ENCODE assay signal across 1 cellular context in genomic region chr22:20014526-20015186, GRCh38.
TF ChIP-seq lines count a peak whose summit lies in the region.

No MANE protein-coding gene starts in this region.

TF ChIP-seq in IMR-90, 13 proteins besides CTCF, POLR2A, EP300 and RAD21:
- TF ChIP-seq MAFK (IDR thresholded peaks at IDR 0.05; ENCODE audit: low read depth, low read length): no peak
- TF ChIP-seq MXI1 (IDR thresholded peaks at IDR 0.05; ENCODE audit: borderline replicate concordance, low read depth, low read length): no peak
- TF ChIP-seq SMC3 (IDR thresholded peaks at IDR 0.05; ENCODE audit: low read depth, low read length): no peak
- no peak for TF ChIP-seq FOS (IDR thresholded peaks at IDR 0.05; ENCODE audit: low read depth, low read length)
- TF ChIP-seq USF2 (IDR thresholded peaks at IDR 0.05; ENCODE audit: low read depth, low read length): no peak
- TF ChIP-seq CEBPB (IDR thresholded peaks at IDR 0.05; ENCODE audit: low read depth, low read length): no peak
- no peak for TF ChIP-seq BHLHE40 (IDR thresholded peaks at IDR 0.05; ENCODE audit: low read depth, low read length)
- TF ChIP-seq CHD1 (IDR thresholded peaks at IDR 0.05; ENCODE audit: low read depth, low read length): no peak
- TF ChIP-seq NFE2L2 (IDR thresholded peaks at IDR 0.05; ENCODE audit: low read depth, low read length): no peak
- TF ChIP-seq MAZ (IDR thresholded peaks at IDR 0.05; ENCODE audit: borderline replicate concordance, low read depth, low read length): no peak
- no peak for TF ChIP-seq RCOR1 (IDR thresholded peaks at IDR 0.05; ENCODE audit: insufficient replicate concordance, low read length)
- no peak for TF ChIP-seq RFX5 (IDR thresholded peaks at IDR 0.05; ENCODE audit: low read depth, low read length)
- TF ChIP-seq ELK1 (IDR thresholded peaks at IDR 0.05; ENCODE audit: borderline replicate concordance, low read depth, low read length): no peak
